ENCODE assay signal across 21 cellular contexts in genomic region chr12:124611559-124612391, GRCh38.
"Had no signal": no experiment of that assay in that cellular context is flagged by ENCODE, and none has a peak within 500 bp of the region (broad histone marks: within the 10 kb centered on the region; RNA-seq: fewer than 3 reads in every experiment).

No MANE protein-coding gene starts in this region.

- H3K36me3 ChIP-seq: adrenal gland, neutrophil, right lobe of liver had no signal

- H3K27me3 Mint-ChIP-seq: T-cell had no signal

- H3K27me3 ChIP-seq: adrenal gland, right lobe of liver had no signal

- DNase-seq: activated CD4-positive, alpha-beta T cell treated with anti-CD3 and anti-CD28 coated beads, Interleukin-2, amount 10 ng/mL, durations not matched to agents 24 days and 14 days; activated CD8-positive, alpha-beta memory T cell treated with anti-CD3 and anti-CD28 coated beads, Interleukin-2, amount 50 U/mL, for 48 hours; activated effector memory CD4-positive, alpha-beta T cell treated with anti-CD3 and anti-CD28 coated beads, Interleukin-2, amount 50 U/mL, for 16 hours; activated T-cell treated with anti-CD3 and anti-CD28 coated beads, Interleukin-2, amount 50 U/mL, for 48 hours; adrenal gland; effector CD8-positive, alpha-beta T cell; immature natural killer cell; mesendoderm; naive thymus-derived CD4-positive, alpha-beta T cell; stimulated activated CD4-positive, alpha-beta T cell treated with anti-CD3 and anti-CD28 coated beads, Interleukin-4, amount 100 ng/mL, for 24 hours; T-cell had no signal

- H3K9me3 ChIP-seq: adrenal gland, neutrophil, right lobe of liver had no signal

- H3K4me2 ChIP-seq: smooth muscle cell had no signal

- ATAC-seq: activated naive CD4-positive, alpha-beta T cell treated with anti-CD3 and anti-CD28 coated beads, Interleukin-2, amount 50 U/mL, for 72 hours; esophagus mucosa; naive thymus-derived CD4-positive, alpha-beta T cell; right lobe of liver; stimulated activated effector memory CD8-positive, alpha-beta T cell treated with anti-CD3 and anti-CD28 coated beads, Interleukin-12 subunit alpha, Interleukin-12 subunit beta, amount 100 ng/mL, for 72 hours; T-cell had no signal

- H3K9me3 Mint-ChIP-seq: activated CD4-positive, alpha-beta T cell treated with anti-CD3 and anti-CD28 coated beads, Interleukin-2, amount 10 ng/mL, durations not matched to agents 24 days and 14 days; activated naive CD4-positive, alpha-beta T cell treated with anti-CD3 and anti-CD28 coated beads, Interleukin-2, amount 50 U/mL, for 72 hours; dendritic cell treated with granulocyte-macrophage colony-stimulating factor and Interleukin-4, amounts not matched to agents 40 ng/mL and 50 ng/mL, for 4 days; immature natural killer cell; stimulated activated effector memory CD8-positive, alpha-beta T cell treated with anti-CD3 and anti-CD28 coated beads, Interleukin-12 subunit alpha, Interleukin-12 subunit beta, amount 100 ng/mL, for 72 hours; T-cell had no signal

- FAIRE-seq: astrocyte, urothelium cell line had no signal

- H3K79me2 ChIP-seq: parathyroid adenoma had no signal

- H2AFZ ChIP-seq: parathyroid adenoma had no signal

- H3K4me3 Mint-ChIP-seq: activated CD4-positive, alpha-beta T cell treated with anti-CD3 and anti-CD28 coated beads, Interleukin-2, amount 10 ng/mL, durations not matched to agents 24 days and 14 days; dendritic cell treated with granulocyte-macrophage colony-stimulating factor and Interleukin-4, amounts not matched to agents 40 ng/mL and 50 ng/mL, for 4 days; immature natural killer cell; stimulated activated effector memory CD8-positive, alpha-beta T cell treated with anti-CD3 and anti-CD28 coated beads, Interleukin-12 subunit alpha, Interleukin-12 subunit beta, amount 100 ng/mL, for 72 hours; T-cell had no signal

- H3K4me3 ChIP-seq: adrenal gland, right lobe of liver, smooth muscle cell had no signal

- H3K36me3 Mint-ChIP-seq: activated naive CD4-positive, alpha-beta T cell treated with anti-CD3 and anti-CD28 coated beads, Interleukin-2, amount 50 U/mL, for 72 hours; immature natural killer cell had no signal

- H3K27ac Mint-ChIP-seq: activated CD4-positive, alpha-beta T cell treated with anti-CD3 and anti-CD28 coated beads, Interleukin-2, amount 10 ng/mL, durations not matched to agents 24 days and 14 days; activated naive CD4-positive, alpha-beta T cell treated with anti-CD3 and anti-CD28 coated beads, Interleukin-2, amount 50 U/mL, for 72 hours; dendritic cell treated with granulocyte-macrophage colony-stimulating factor and Interleukin-4, amounts not matched to agents 40 ng/mL and 50 ng/mL, for 4 days; immature natural killer cell; stimulated activated effector memory CD8-positive, alpha-beta T cell treated with anti-CD3 and anti-CD28 coated beads, Interleukin-12 subunit alpha, Interleukin-12 subunit beta, amount 100 ng/mL, for 72 hours; T-cell had no signal

- H3K27ac ChIP-seq: adrenal gland, neutrophil, parathyroid adenoma, right lobe of liver had no signal

- H3K9ac ChIP-seq: parathyroid adenoma had no signal
